In the genomic region with DNA sequence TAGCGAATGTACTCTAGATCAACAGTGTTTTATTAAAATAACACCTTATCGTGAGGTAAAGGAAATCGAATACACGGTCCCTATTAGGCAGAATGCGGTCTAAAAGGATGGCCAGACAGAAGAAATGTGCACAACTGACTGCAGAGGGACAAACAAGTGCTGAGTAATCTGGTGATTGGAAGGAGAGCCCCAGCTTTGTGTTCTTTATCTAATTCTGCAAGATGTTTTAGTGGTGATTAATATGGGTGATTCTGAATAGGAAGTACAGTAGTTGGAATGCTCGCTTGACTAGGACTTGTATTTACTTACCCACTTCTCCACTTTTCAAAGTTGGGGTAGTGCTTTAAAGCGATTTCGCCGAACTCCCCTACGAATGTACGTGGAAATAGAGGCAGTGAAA, we compare ENCODE assay signal across 1 cellular context.
TF ChIP-seq lines count a peak whose summit lies in the region.

No MANE protein-coding gene starts in this region.

TF ChIP-seq in K562, 482 proteins besides CTCF, POLR2A, EP300 and RAD21 (continued from another document and continues in another):
- TF ChIP-seq BRD9 (IDR thresholded peaks at IDR 0.05; ENCODE audit: low read depth, partially characterized antibody), result no peak
- TF ChIP-seq NRF1 (conservative IDR thresholded peaks at IDR 0.05 in 1 of 2, IDR thresholded peaks at IDR 0.05 in 1 of 2), result no peak
- TF ChIP-seq ZNF398 (CRISPR knock-in tag; IDR thresholded peaks at IDR 0.05), result no peak
- TF ChIP-seq FOXJ2 (tag; IDR thresholded peaks at IDR 0.05), result no peak
- TF ChIP-seq, protein P1, sequence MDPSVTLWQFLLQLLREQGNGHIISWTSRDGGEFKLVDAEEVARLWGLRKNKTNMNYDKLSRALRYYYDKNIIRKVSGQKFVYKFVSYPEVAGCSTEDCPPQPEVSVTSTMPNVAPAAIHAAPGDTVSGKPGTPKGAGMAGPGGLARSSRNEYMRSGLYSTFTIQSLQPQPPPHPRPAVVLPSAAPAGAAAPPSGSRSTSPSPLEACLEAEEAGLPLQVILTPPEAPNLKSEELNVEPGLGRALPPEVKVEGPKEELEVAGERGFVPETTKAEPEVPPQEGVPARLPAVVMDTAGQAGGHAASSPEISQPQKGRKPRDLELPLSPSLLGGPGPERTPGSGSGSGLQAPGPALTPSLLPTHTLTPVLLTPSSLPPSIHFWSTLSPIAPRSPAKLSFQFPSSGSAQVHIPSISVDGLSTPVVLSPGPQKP (CRISPR knock-in tag; IDR thresholded peaks at IDR 0.05), result no peak
- TF ChIP-seq XRCC5 (IDR thresholded peaks at IDR 0.05; ENCODE audit: low read depth, low read length), result no peak
- no peak for TF ChIP-seq CC2D1A (IDR thresholded peaks at IDR 0.05)
- TF ChIP-seq POLR2B (IDR thresholded peaks at IDR 0.05; ENCODE audit: low read depth, partially characterized antibody), result no peak
- no peak for TF ChIP-seq FOXK1 (CRISPR knock-in tag; IDR thresholded peaks at IDR 0.05; ENCODE audit: borderline replicate concordance)
- TF ChIP-seq ZBTB26 (CRISPR knock-in tag; IDR thresholded peaks at IDR 0.05), result no peak
- no peak for TF ChIP-seq GTF3C2 (IDR thresholded peaks at IDR 0.05; ENCODE audit: borderline replicate concordance, extremely low read depth, insufficient read length)
- no peak; the same call in none of the 2 replicates for TF ChIP-seq FOSL1 (tag; conservative IDR thresholded peaks at IDR 0.05)
- no peak for TF ChIP-seq BRCA1 (IDR thresholded peaks at IDR 0.05)
- TF ChIP-seq BRCA1 (CRISPR knock-in tag; IDR thresholded peaks at IDR 0.05), result no peak
- no peak for TF ChIP-seq ZKSCAN3 (CRISPR knock-in tag; IDR thresholded peaks at IDR 0.05)
- TF ChIP-seq, protein P2, sequence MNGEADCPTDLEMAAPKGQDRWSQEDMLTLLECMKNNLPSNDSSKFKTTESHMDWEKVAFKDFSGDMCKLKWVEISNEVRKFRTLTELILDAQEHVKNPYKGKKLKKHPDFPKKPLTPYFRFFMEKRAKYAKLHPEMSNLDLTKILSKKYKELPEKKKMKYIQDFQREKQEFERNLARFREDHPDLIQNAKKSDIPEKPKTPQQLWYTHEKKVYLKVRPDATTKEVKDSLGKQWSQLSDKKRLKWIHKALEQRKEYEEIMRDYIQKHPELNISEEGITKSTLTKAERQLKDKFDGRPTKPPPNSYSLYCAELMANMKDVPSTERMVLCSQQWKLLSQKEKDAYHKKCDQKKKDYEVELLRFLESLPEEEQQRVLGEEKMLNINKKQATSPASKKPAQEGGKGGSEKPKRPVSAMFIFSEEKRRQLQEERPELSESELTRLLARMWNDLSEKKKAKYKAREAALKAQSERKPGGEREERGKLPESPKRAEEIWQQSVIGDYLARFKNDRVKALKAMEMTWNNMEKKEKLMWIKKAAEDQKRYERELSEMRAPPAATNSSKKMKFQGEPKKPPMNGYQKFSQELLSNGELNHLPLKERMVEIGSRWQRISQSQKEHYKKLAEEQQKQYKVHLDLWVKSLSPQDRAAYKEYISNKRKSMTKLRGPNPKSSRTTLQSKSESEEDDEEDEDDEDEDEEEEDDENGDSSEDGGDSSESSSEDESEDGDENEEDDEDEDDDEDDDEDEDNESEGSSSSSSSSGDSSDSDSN (IDR thresholded peaks at IDR 0.05; ENCODE audit: borderline replicate concordance in 1 of 2, low read depth in 2 of 2, low read length in 2 of 2), result 0 out of 4 replicates have a peak, but pooled peaks of 1 of the 2 experiments have one; percentile 41
- no peak for TF ChIP-seq TCF7 (IDR thresholded peaks at IDR 0.05; ENCODE audit: borderline replicate concordance)
- no peak for TF ChIP-seq ZNF3 (CRISPR knock-in tag; IDR thresholded peaks at IDR 0.05)
- TF ChIP-seq YBX1 (IDR thresholded peaks at IDR 0.05), result no peak
- TF ChIP-seq MTA1 (IDR thresholded peaks at IDR 0.05; ENCODE audit: borderline replicate concordance), result no peak
- no peak for TF ChIP-seq ZFPM2 (CRISPR knock-in tag; IDR thresholded peaks at IDR 0.05)
- TF ChIP-seq ZNF23 (CRISPR knock-in tag; IDR thresholded peaks at IDR 0.05), result no peak
- TF ChIP-seq DDX20 (tag; IDR thresholded peaks at IDR 0.05; ENCODE audit: low read depth), result no peak
- no peak for TF ChIP-seq HNRNPH1 (optimal IDR thresholded peaks at IDR 0.05; ENCODE audit: low read depth, low read length)
- TF ChIP-seq, protein P3, sequence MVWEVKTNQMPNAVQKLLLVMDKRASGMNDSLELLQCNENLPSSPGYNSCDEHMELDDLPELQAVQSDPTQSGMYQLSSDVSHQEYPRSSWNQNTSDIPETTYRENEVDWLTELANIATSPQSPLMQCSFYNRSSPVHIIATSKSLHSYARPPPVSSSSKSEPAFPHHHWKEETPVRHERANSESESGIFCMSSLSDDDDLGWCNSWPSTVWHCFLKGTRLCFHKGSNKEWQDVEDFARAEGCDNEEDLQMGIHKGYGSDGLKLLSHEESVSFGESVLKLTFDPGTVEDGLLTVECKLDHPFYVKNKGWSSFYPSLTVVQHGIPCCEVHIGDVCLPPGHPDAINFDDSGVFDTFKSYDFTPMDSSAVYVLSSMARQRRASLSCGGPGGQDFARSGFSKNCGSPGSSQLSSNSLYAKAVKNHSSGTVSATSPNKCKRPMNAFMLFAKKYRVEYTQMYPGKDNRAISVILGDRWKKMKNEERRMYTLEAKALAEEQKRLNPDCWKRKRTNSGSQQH (CRISPR knock-in tag; IDR thresholded peaks at IDR 0.05), result no peak
- no peak for TF ChIP-seq MAFF (IDR thresholded peaks at IDR 0.05; ENCODE audit: low read length)
- TF ChIP-seq ZNF395 (CRISPR knock-in tag; IDR thresholded peaks at IDR 0.05), result no peak
- no peak for TF ChIP-seq RBM17 (IDR thresholded peaks at IDR 0.05; ENCODE audit: borderline replicate concordance, low read depth, low read length)
- TF ChIP-seq, protein P4, sequence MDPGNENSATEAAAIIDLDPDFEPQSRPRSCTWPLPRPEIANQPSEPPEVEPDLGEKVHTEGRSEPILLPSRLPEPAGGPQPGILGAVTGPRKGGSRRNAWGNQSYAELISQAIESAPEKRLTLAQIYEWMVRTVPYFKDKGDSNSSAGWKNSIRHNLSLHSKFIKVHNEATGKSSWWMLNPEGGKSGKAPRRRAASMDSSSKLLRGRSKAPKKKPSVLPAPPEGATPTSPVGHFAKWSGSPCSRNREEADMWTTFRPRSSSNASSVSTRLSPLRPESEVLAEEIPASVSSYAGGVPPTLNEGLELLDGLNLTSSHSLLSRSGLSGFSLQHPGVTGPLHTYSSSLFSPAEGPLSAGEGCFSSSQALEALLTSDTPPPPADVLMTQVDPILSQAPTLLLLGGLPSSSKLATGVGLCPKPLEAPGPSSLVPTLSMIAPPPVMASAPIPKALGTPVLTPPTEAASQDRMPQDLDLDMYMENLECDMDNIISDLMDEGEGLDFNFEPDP (CRISPR knock-in tag; IDR thresholded peaks at IDR 0.05), result no peak
- no peak for TF ChIP-seq KAT8 (IDR thresholded peaks at IDR 0.05; ENCODE audit: low read depth)
- TF ChIP-seq ZNF354B (CRISPR knock-in tag; IDR thresholded peaks at IDR 0.05), result no peak
- TF ChIP-seq MAZ (CRISPR knock-in tag; conservative IDR thresholded peaks at IDR 0.05 in 1 of 2, IDR thresholded peaks at IDR 0.05 in 1 of 2), result no peak; a peak in 1 of 4 replicates
- no peak for TF ChIP-seq CEBPG (CRISPR knock-in tag; IDR thresholded peaks at IDR 0.05)
- TF ChIP-seq CEBPG (tag; conservative IDR thresholded peaks at IDR 0.05 in 1 of 2, IDR thresholded peaks at IDR 0.05 in 1 of 2), result no peak
- no peak for TF ChIP-seq TFAP4 (CRISPR knock-in tag; IDR thresholded peaks at IDR 0.05; ENCODE audit: borderline replicate concordance)
- TF ChIP-seq CHD1 (IDR thresholded peaks at IDR 0.05; ENCODE audit: low read length), result no peak
- no peak for TF ChIP-seq PHB2 (IDR thresholded peaks at IDR 0.05; ENCODE audit: low read depth)
- TF ChIP-seq NR4A1 (CRISPR knock-in tag; IDR thresholded peaks at IDR 0.05), result no peak
- no peak for TF ChIP-seq NR4A1 (tag; IDR thresholded peaks at IDR 0.05)
- TF ChIP-seq, protein P5, sequence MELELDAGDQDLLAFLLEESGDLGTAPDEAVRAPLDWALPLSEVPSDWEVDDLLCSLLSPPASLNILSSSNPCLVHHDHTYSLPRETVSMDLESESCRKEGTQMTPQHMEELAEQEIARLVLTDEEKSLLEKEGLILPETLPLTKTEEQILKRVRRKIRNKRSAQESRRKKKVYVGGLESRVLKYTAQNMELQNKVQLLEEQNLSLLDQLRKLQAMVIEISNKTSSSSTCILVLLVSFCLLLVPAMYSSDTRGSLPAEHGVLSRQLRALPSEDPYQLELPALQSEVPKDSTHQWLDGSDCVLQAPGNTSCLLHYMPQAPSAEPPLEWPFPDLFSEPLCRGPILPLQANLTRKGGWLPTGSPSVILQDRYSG (tag; conservative IDR thresholded peaks at IDR 0.05; ENCODE audit: low read depth), result no peak
- TF ChIP-seq SP1 (CRISPR knock-in tag; IDR thresholded peaks at IDR 0.05), result no peak
- no peak for TF ChIP-seq PCBP1 (IDR thresholded peaks at IDR 0.05; ENCODE audit: low read depth, low read length, poor library complexity, severe bottlenecking)
- TF ChIP-seq HMGXB4 (CRISPR knock-in tag; IDR thresholded peaks at IDR 0.05), result no peak
- TF ChIP-seq ZBTB1 (CRISPR knock-in tag; IDR thresholded peaks at IDR 0.05; ENCODE audit: borderline replicate concordance, low read depth), result no peak
- peak; percentile 65 for TF ChIP-seq TCF3 (CRISPR knock-in tag; IDR thresholded peaks at IDR 0.05)
- no peak for TF ChIP-seq ETS2 (tag; IDR thresholded peaks at IDR 0.05; ENCODE audit: borderline replicate concordance, poor library complexity, severe bottlenecking)
- TF ChIP-seq HNRNPUL1 (IDR thresholded peaks at IDR 0.05; ENCODE audit: low read length), result no peak
